15 cellular contexts compared by ENCODE assay signal in genomic region chr5:66617223-66617861, GRCh38. TPM values are rescaled to one million over a fixed set of nuclear protein-coding genes. Genes with fewer than 3 reads are reported as not detected.
DNase-seq lines count a peak whose midpoint lies in the region; ATAC-seq and TF ChIP-seq lines count a peak whose summit lies in the region.
"Had no signal": no experiment of that assay in that cellular context is flagged by ENCODE, and none has a peak within 500 bp of the region (broad histone marks: within the 10 kb centered on the region; RNA-seq: fewer than 3 reads in every experiment).

No MANE protein-coding gene starts in this region.

- no peak for TF ChIP-seq CTCF in natural killer cell (IDR thresholded peaks at IDR 0.05)

- H3K27ac Mint-ChIP-seq in natural killer cell treated with Interleukin-12 subunit alpha and Interleukin-12 subunit beta and Interleukin-15 and Interleukin-18, amount 100 ng/mL, for 72 hours: peak overlapping the region; percentile 24 to 59
- no peak overlapping the region for H3K27ac Mint-ChIP-seq in natural killer cell
- H3K27ac Mint-ChIP-seq in activated T-helper 1 cell treated with anti-CD3 and anti-CD28 coated beads, Interleukin-12 subunit alpha, Interleukin-12 subunit beta, Interleukin-2, Interleukin-4 antibody, amounts not matched to agents 30 ng/mL and 10 ng/mL and 1 ng/mL, durations not matched to agents 14 hours and 24 hours and 36 hours: peak overlapping the region; percentile 69

- H3K79me2 ChIP-seq in Karpas-422 (ENCODE audit: low read length): no peaks in the 10 kb centered on the region

- peak; percentile 62 to 68 for ATAC-seq in natural killer cell treated with Interleukin-12 subunit alpha and Interleukin-12 subunit beta and Interleukin-15 and Interleukin-18, amount 100 ng/mL, for 72 hours
- ATAC-seq in natural killer cell (no peak), HG03025 (IDR thresholded peaks at IDR 0.05; ENCODE audit: low FRiP score, unreplicated experiment) (peak; percentile 65), HG03108 (IDR thresholded peaks at IDR 0.05; ENCODE audit: unreplicated experiment) (no peak), HG02973 (IDR thresholded peaks at IDR 0.05; ENCODE audit: unreplicated experiment) (no peak)
- ATAC-seq: gastroesophageal sphincter had no signal

- H3K9ac ChIP-seq in Karpas-422 (ENCODE audit: low read length): no peak overlapping the region

- no peak for DNase-seq in natural killer cell treated with Interleukin-12 subunit alpha and Interleukin-12 subunit beta and Interleukin-15 and Interleukin-18, amount 100 ng/mL, for 72 hours (ENCODE audit: low spot score)
- DNase-seq in natural killer cell (no peak), HEK293T (ENCODE audit: extremely low spot score) (no peak), Karpas-422 (no peak)
- DNase-seq in activated T-helper 1 cell treated with anti-CD3 and anti-CD28 coated beads, Interleukin-12 subunit alpha, Interleukin-12 subunit beta, Interleukin-2, Interleukin-4 antibody, amounts not matched to agents 30 ng/mL and 10 ng/mL and 1 ng/mL, durations not matched to agents 14 hours and 24 hours and 36 hours (ENCODE audit: low spot score): no peak
- DNase-seq: GF-D8; MG63; NCI-H446 treated with DMSO at 0.1 percent for 48 hours; pancreas; SHP77 treated with DMSO at 0.1 percent for 48 hours; stimulated activated CD4-positive, alpha-beta T cell treated with anti-CD3 and anti-CD28 coated beads, Interleukin-4, amount 100 ng/mL, for 1 hour had no signal

- no peaks in the 10 kb centered on the region for H3K27me3 ChIP-seq in Karpas-422 (ENCODE audit: low read length)
- H3K27me3 ChIP-seq: pancreas had no signal

- POLR2A ChIA-PET in HEK293T (lab: Yijun Ruan, JAX): no interaction called here

- H2AFZ ChIP-seq in Karpas-422 (ENCODE audit: low read length): no peak overlapping the region

- no peaks in the 10 kb centered on the region for H3K9me3 ChIP-seq in Karpas-422 (ENCODE audit: low read length)
- H3K9me3 ChIP-seq: gastroesophageal sphincter, MG63, pancreas had no signal

- H3K4me3 Mint-ChIP-seq in natural killer cell treated with Interleukin-12 subunit alpha and Interleukin-12 subunit beta and Interleukin-15 and Interleukin-18, amount 100 ng/mL, for 72 hours: peak overlapping the region; percentile 13
- no peak overlapping the region for H3K4me3 Mint-ChIP-seq in natural killer cell
- H3K4me3 Mint-ChIP-seq in activated T-helper 1 cell treated with anti-CD3 and anti-CD28 coated beads, Interleukin-12 subunit alpha, Interleukin-12 subunit beta, Interleukin-2, Interleukin-4 antibody, amounts not matched to agents 30 ng/mL and 10 ng/mL and 1 ng/mL, durations not matched to agents 14 hours and 24 hours and 36 hours: peak overlapping the region; percentile 52

- no peak overlapping the region for H3K27ac ChIP-seq in Karpas-422 (ENCODE audit: low read length)
- H3K27ac ChIP-seq: gastroesophageal sphincter had no signal

- peaks cover 6% of the 10 kb centered on the region for H3K36me3 Mint-ChIP-seq in natural killer cell treated with Interleukin-12 subunit alpha and Interleukin-12 subunit beta and Interleukin-15 and Interleukin-18, amount 100 ng/mL, for 72 hours
- no peaks in the 10 kb centered on the region for H3K36me3 Mint-ChIP-seq in natural killer cell
- peaks cover 6% of the 10 kb centered on the region for H3K36me3 Mint-ChIP-seq in activated T-helper 1 cell treated with anti-CD3 and anti-CD28 coated beads, Interleukin-12 subunit alpha, Interleukin-12 subunit beta, Interleukin-2, Interleukin-4 antibody, amounts not matched to agents 30 ng/mL and 10 ng/mL and 1 ng/mL, durations not matched to agents 14 hours and 24 hours and 36 hours (ENCODE audit: low read depth)

- H3K27me3 Mint-ChIP-seq in natural killer cell treated with Interleukin-12 subunit alpha and Interleukin-12 subunit beta and Interleukin-15 and Interleukin-18, amount 100 ng/mL, for 72 hours: peaks cover 3 to 20% of the 10 kb centered on the region in 2 donors
- H3K27me3 Mint-ChIP-seq in natural killer cell (ENCODE audit: low read depth in 2 of 2): peaks cover 0 to 3% of the 10 kb centered on the region in 2 donors
- peaks cover 11% of the 10 kb centered on the region for H3K27me3 Mint-ChIP-seq in activated T-helper 1 cell treated with anti-CD3 and anti-CD28 coated beads, Interleukin-12 subunit alpha, Interleukin-12 subunit beta, Interleukin-2, Interleukin-4 antibody, amounts not matched to agents 30 ng/mL and 10 ng/mL and 1 ng/mL, durations not matched to agents 14 hours and 24 hours and 36 hours (ENCODE audit: insufficient read depth)

- no peak overlapping the region for H3K4me3 ChIP-seq in Karpas-422 (ENCODE audit: low read length)
- H3K4me3 ChIP-seq: gastroesophageal sphincter, MG63, pancreas had no signal

- peaks cover 14 to 24% of the 10 kb centered on the region in 2 donors for H3K4me1 Mint-ChIP-seq in natural killer cell treated with Interleukin-12 subunit alpha and Interleukin-12 subunit beta and Interleukin-15 and Interleukin-18, amount 100 ng/mL, for 72 hours (ENCODE audit: low read depth in 2 of 2)
- H3K4me1 Mint-ChIP-seq in natural killer cell: peaks cover 8 to 12% of the 10 kb centered on the region in 2 donors
- peaks cover 57% of the 10 kb centered on the region for H3K4me1 Mint-ChIP-seq in activated T-helper 1 cell treated with anti-CD3 and anti-CD28 coated beads, Interleukin-12 subunit alpha, Interleukin-12 subunit beta, Interleukin-2, Interleukin-4 antibody, amounts not matched to agents 30 ng/mL and 10 ng/mL and 1 ng/mL, durations not matched to agents 14 hours and 24 hours and 36 hours (ENCODE audit: low read depth)

- intact Hi-C loops in natural killer cell (cut with micrococcal nuclease): no loop called here
- intact Hi-C loops in activated T-helper 1 cell treated with anti-CD3 and anti-CD28 coated beads, Interleukin-12 subunit alpha, Interleukin-12 subunit beta, Interleukin-2, Interleukin-4 antibody, amounts not matched to agents 30 ng/mL and 10 ng/mL and 1 ng/mL, durations not matched to agents 14 hours and 24 hours and 36 hours (cut with micrococcal nuclease): loop anchor here (1.0 kb wide), 2 partner anchors 21 to 63 kb away; partner anchors contain the start of gene MAST4

- no peaks in the 10 kb centered on the region for H3K36me3 ChIP-seq in Karpas-422 (ENCODE audit: insufficient read depth, low read length)
- H3K36me3 ChIP-seq: gastroesophageal sphincter, MG63, pancreas had no signal

- no peaks in the 10 kb centered on the region for H3K4me1 ChIP-seq in Karpas-422 (ENCODE audit: low read length)
- H3K4me1 ChIP-seq: gastroesophageal sphincter had no signal

- H3K4me2 ChIP-seq in Karpas-422 (ENCODE audit: low read depth, low read length, poor library complexity, severe bottlenecking): no peak overlapping the region

- no peaks in the 10 kb centered on the region for H3K9me2 ChIP-seq in Karpas-422 (replicated peaks; ENCODE audit: insufficient read depth, low read length)

- H3K9me3 Mint-ChIP-seq in natural killer cell treated with Interleukin-12 subunit alpha and Interleukin-12 subunit beta and Interleukin-15 and Interleukin-18, amount 100 ng/mL, for 72 hours: peaks cover 3% of the 10 kb centered on the region
- H3K9me3 Mint-ChIP-seq in natural killer cell: peaks cover 0 to 2% of the 10 kb centered on the region in 2 donors
- H3K9me3 Mint-ChIP-seq in activated T-helper 1 cell treated with anti-CD3 and anti-CD28 coated beads, Interleukin-12 subunit alpha, Interleukin-12 subunit beta, Interleukin-2, Interleukin-4 antibody, amounts not matched to agents 30 ng/mL and 10 ng/mL and 1 ng/mL, durations not matched to agents 14 hours and 24 hours and 36 hours: peaks cover 4% of the 10 kb centered on the region

- CTCF ChIA-PET in HEK293T (lab: Yijun Ruan, JAX): no interaction called here

- no peaks in the 10 kb centered on the region for H4K20me1 ChIP-seq in Karpas-422 (ENCODE audit: insufficient read depth, low read depth, low read length)

TF ChIP-seq in HEK293T, 16 proteins besides CTCF, POLR2A, EP300 and RAD21:
- no peak for TF ChIP-seq PKNOX1 (IDR thresholded peaks at IDR 0.05)
- TF ChIP-seq FOXM1 (IDR thresholded peaks at IDR 0.05; ENCODE audit: borderline replicate concordance): no peak
- TF ChIP-seq TARDBP (IDR thresholded peaks at IDR 0.05): no peak
- TF ChIP-seq LEF1 (IDR thresholded peaks at IDR 0.05; ENCODE audit: borderline replicate concordance): no peak
- no peak for TF ChIP-seq CTBP1 (IDR thresholded peaks at IDR 0.05; ENCODE audit: borderline replicate concordance)

RNA-seq across cellular contexts. Expression of gene MAST4, which starts 21.1 kb away (rescaled TPM):
- 10 to 100 TPM; 15.9 to 53.1 TPM for total RNA-seq in natural killer cell treated with Interleukin-12 subunit alpha and Interleukin-12 subunit beta and Interleukin-15 and Interleukin-18, amount 100 ng/mL, for 72 hours
- 10 to 100 TPM in 2 of 3 donors, 1 to 10 TPM in 1; 6.5 to 14.1 (median 12.7) TPM for total RNA-seq in natural killer cell
- 18.4 and 19.0 TPM in 2 replicates for total RNA-seq in activated T-helper 1 cell treated with anti-CD3 and anti-CD28 coated beads, Interleukin-12 subunit alpha, Interleukin-12 subunit beta, Interleukin-2, Interleukin-4 antibody, amounts not matched to agents 30 ng/mL and 10 ng/mL and 1 ng/mL, durations not matched to agents 14 hours and 24 hours and 36 hours
- total RNA-seq in Karpas-422 (2014; rRNA removed; shearing (Covaris generic); ENCODE audit: low replicate concordance): 6.0 and 11.8 TPM in 2 replicates

Comparison
In these comparisons a context has a peak if more than half of its experiments do, and no peak if none do; other contexts are left out.
1. ATAC-seq: peak in natural killer cell treated with Interleukin-12 subunit alpha and Interleukin-12 subunit beta and Interleukin-15 and Interleukin-18, amount 100 ng/mL, for 72 hours (2 of 2) and HG03025 (single experiment); none in natural killer cell (0 of 3), HG03108 (single experiment) and HG02973 (single experiment).
2. H3K27ac Mint-ChIP-seq: peak in natural killer cell treated with Interleukin-12 subunit alpha and Interleukin-12 subunit beta and Interleukin-15 and Interleukin-18, amount 100 ng/mL, for 72 hours (2 of 2) and activated T-helper 1 cell treated with anti-CD3 and anti-CD28 coated beads, Interleukin-12 subunit alpha, Interleukin-12 subunit beta, Interleukin-2, Interleukin-4 antibody, amounts not matched to agents 30 ng/mL and 10 ng/mL and 1 ng/mL, durations not matched to agents 14 hours and 24 hours and 36 hours (single experiment); none in natural killer cell (0 of 2).